In the genomic region with DNA sequence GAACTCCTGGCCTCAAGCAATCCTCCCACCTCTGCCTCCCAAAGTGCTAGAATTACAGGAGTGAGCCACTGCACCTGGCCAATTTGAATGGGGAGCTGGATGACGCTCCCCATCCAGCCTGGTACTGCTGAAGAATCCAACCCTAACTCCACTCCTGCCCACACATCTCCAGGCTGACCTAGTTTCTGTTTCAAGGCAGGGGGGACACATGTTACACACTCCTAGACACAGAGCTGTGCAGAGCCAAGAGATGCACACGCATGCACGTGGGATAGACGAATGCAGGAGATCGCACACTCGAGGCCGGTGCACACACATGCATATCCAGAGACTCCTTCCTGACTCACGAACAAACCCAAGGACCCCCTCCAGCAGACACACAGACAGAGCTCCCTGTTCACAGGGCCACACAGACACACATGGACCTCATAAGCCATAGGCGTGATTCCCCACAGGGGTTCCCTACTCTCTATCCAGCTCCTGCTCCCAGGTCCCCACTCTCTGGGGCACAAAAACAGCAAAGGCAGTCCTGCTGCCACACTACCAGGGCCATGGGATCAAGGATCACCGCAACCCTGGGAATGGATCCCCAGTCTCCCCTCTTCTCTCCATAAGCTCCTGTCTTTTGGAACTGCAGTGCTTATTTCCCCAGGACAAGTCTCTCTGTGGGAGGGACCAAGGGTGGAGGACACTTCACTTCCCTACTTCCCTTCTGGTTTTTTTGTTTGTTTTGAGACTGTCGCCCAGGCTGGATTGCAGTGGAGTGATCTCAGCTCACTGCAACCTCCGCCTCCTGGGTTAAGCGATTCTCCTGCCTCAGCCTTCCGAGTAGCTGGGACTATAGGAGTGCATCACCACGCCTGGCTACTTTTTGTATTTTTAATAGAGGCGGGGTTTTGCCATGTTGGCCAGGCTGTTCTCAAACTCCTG, we compare ENCODE assay signal across 1 cellular context.
TF ChIP-seq lines count a peak whose summit lies in the region.

No MANE protein-coding gene starts in this region.

TF ChIP-seq in HepG2, 621 proteins besides CTCF, POLR2A, EP300 and RAD21 (continued from another document and continues in another):
- no peak for TF ChIP-seq ZNF142 (CRISPR knock-in tag; IDR thresholded peaks at IDR 0.05)
- no peak for TF ChIP-seq SP140L (CRISPR knock-in tag; IDR thresholded peaks at IDR 0.05; ENCODE audit: borderline replicate concordance)
- no peak for TF ChIP-seq EZH2 (conservative IDR thresholded peaks at IDR 0.05; ENCODE audit: low read depth, low read length)
- no peak for TF ChIP-seq ZNF318 (CRISPR knock-in tag; IDR thresholded peaks at IDR 0.05)
- no peak for TF ChIP-seq ZNF280D (CRISPR knock-in tag; IDR thresholded peaks at IDR 0.05)
- TF ChIP-seq ZNF331 (CRISPR knock-in tag; IDR thresholded peaks at IDR 0.05) = 0 out of 2 replicates have a peak, but pooled peaks have one; percentile 7
- no peak for TF ChIP-seq NONO (IDR thresholded peaks at IDR 0.05)
- TF ChIP-seq NONO (CRISPR knock-in tag; conservative IDR thresholded peaks at IDR 0.05) = no peak
- 0 out of 2 replicates have a peak, but pooled peaks have one; percentile 44 for TF ChIP-seq ZNF350 (CRISPR knock-in tag; IDR thresholded peaks at IDR 0.05; ENCODE audit: borderline replicate concordance, low read depth)
- TF ChIP-seq ZMYM4 (CRISPR knock-in tag; IDR thresholded peaks at IDR 0.05) = peak; percentile 12; the same call in 1 of the 2 replicates
- TF ChIP-seq, protein P1, sequence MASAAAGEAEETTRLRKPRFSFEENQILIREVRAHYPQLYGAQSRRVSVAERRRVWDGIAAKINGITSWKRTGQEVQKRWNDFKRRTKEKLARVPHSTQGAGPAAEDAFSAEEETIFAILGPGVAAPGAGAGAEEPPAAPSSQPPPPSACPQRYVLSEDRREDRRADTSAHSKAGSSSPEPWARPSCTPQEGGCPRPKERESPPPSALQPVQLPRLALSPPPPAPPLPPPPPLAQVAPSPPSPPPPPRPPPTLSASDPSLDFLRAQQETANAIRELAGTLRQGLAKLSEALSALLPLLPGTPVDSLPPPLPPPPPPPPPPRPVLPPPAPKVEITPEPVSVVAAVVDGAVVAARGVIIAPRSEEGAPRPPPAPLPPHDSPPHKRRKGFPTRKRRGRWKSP (CRISPR knock-in tag; IDR thresholded peaks at IDR 0.05) = no peak
- no peak for TF ChIP-seq POGK (CRISPR knock-in tag; conservative IDR thresholded peaks at IDR 0.05)
- TF ChIP-seq, protein P2, sequence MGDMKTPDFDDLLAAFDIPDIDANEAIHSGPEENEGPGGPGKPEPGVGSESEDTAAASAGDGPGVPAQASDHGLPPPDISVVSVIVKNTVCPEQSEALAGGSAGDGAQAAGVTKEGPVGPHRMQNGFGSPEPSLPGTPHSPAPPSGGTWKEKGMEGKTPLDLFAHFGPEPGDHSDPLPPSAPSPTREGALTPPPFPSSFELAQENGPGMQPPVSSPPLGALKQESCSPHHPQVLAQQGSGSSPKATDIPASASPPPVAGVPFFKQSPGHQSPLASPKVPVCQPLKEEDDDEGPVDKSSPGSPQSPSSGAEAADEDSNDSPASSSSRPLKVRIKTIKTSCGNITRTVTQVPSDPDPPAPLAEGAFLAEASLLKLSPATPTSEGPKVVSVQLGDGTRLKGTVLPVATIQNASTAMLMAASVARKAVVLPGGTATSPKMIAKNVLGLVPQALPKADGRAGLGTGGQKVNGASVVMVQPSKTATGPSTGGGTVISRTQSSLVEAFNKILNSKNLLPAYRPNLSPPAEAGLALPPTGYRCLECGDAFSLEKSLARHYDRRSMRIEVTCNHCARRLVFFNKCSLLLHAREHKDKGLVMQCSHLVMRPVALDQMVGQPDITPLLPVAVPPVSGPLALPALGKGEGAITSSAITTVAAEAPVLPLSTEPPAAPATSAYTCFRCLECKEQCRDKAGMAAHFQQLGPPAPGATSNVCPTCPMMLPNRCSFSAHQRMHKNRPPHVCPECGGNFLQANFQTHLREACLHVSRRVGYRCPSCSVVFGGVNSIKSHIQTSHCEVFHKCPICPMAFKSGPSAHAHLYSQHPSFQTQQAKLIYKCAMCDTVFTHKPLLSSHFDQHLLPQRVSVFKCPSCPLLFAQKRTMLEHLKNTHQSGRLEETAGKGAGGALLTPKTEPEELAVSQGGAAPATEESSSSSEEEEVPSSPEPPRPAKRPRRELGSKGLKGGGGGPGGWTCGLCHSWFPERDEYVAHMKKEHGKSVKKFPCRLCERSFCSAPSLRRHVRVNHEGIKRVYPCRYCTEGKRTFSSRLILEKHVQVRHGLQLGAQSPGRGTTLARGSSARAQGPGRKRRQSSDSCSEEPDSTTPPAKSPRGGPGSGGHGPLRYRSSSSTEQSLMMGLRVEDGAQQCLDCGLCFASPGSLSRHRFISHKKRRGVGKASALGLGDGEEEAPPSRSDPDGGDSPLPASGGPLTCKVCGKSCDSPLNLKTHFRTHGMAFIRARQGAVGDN (CRISPR knock-in tag; IDR thresholded peaks at IDR 0.05) = peak; percentile 78
- TF ChIP-seq GABPA (IDR thresholded peaks at IDR 0.05; ENCODE audit: low read depth, low read length) = no peak
- no peak for TF ChIP-seq GABPA (CRISPR knock-in tag; IDR thresholded peaks at IDR 0.05; ENCODE audit: low read depth)
- no peak; the same call in 1 of the 2 replicates for TF ChIP-seq FOXC1 (CRISPR knock-in tag; IDR thresholded peaks at IDR 0.05; ENCODE audit: borderline replicate concordance)
- peak; percentile 77; the same call in 1 of the 2 replicates for TF ChIP-seq ZBTB3 (CRISPR knock-in tag; IDR thresholded peaks at IDR 0.05; ENCODE audit: borderline replicate concordance, low read depth)
- TF ChIP-seq ERF (CRISPR knock-in tag; IDR thresholded peaks at IDR 0.05) = 0 out of 2 replicates have a peak, but pooled peaks have one; percentile 22
- TF ChIP-seq SAP130 (CRISPR knock-in tag; IDR thresholded peaks at IDR 0.05; ENCODE audit: low read depth) = peak; percentile 16; the same call in 1 of the 2 replicates
